ENCODE assay signal across 10 cellular contexts in genomic region chr20:38870733-38871559, GRCh38. TPM values are rescaled to one million over a fixed set of nuclear protein-coding genes. Genes with fewer than 3 reads are reported as not detected.
A peak's percentile ranks its signal among the peaks of the same experiment; 100 is the strongest.
DNase-seq lines count a peak whose midpoint lies in the region; ATAC-seq, FAIRE-seq and TF ChIP-seq lines count a peak whose summit lies in the region.
"Had no signal": no experiment of that assay in that cellular context is flagged by ENCODE, and none has a peak within 500 bp of the region (broad histone marks: within the 10 kb centered on the region; RNA-seq: fewer than 3 reads in every experiment).

No MANE protein-coding gene starts in this region.

- 25% methylated on average over 8 of the region's 12 CpGs for WGBS in A549 (ENCODE audit: missing lambda C conversion rate)

- no peak overlapping the region for H2AFZ ChIP-seq in keratinocyte (ENCODE audit: control insufficient read depth, low read length)

- H3K4me2 ChIP-seq in A549 (peak overlapping the region; percentile 57), keratinocyte (ENCODE audit: control insufficient read depth, extremely low read depth, insufficient read depth, low read depth, low read length) (no peak overlapping the region)

- dilution Hi-C loops in keratinocyte (cut with MboI; ENCODE audit: extremely low pct_ligation_motif_present, low sequenced_read_pairs), result no loop called here

- H3K9me1 ChIP-seq in keratinocyte (ENCODE audit: control insufficient read depth, extremely low read depth, insufficient read depth, low read length), result no peaks in the 10 kb centered on the region

- no peaks in the 10 kb centered on the region for H3K79me2 ChIP-seq in keratinocyte (ENCODE audit: control insufficient read depth, insufficient read depth, low read length)

- DNase-seq in A549 (ENCODE audit: low read depth in 1 of 2, low spot score in 1 of 2) (peak; percentile 49 to 58), HPDE6-E6E7 (ENCODE audit: extremely low spot score) (peak; percentile 100), keratinocyte (ENCODE audit: low read depth, low spot score) (peak; percentile 45), GF-D8 (lab: John Stamatoyannopoulos, UW) (no peak), occipital lobe (lab: John Stamatoyannopoulos, UW) (no peak)
- DNase-seq in activated CD8-positive, alpha-beta T cell treated with anti-CD3 and anti-CD28 coated beads, Interleukin-2, amount 10 ng/mL, durations not matched to agents 7 days and 5 days, result no peak
- no peak for DNase-seq in NK-92 treated with Interleukin-12 subunit alpha and Interleukin-12 subunit beta, amount 100 ng/mL, for 24 hours (lab: John Stamatoyannopoulos, UW)
- DNase-seq: retina had no signal

- POLR2A ChIA-PET in A549 (lab: Yijun Ruan, JAX), result no interaction called here
- POLR2A ChIA-PET in activated CD8-positive, alpha-beta T cell treated with anti-CD3 and anti-CD28 coated beads, Interleukin-2, amount 10 ng/mL, durations not matched to agents 7 days and 5 days (lab: Charles Lee), result interaction anchor here (1.1 to 1.2 kb wide), 2 partner anchors 27 to 64 kb away, joined by 3 to 4 read pairs; no protein-coding TSS in a partner anchor

- no peaks in the 10 kb centered on the region for H3K9me3 ChIP-seq in A549
- no peaks in the 10 kb centered on the region for H3K9me3 ChIP-seq in keratinocyte (ENCODE audit: control insufficient read depth, low read depth, low read length)

- no peak overlapping the region for H3K4me3 Mint-ChIP-seq in activated CD8-positive, alpha-beta T cell treated with anti-CD3 and anti-CD28 coated beads, Interleukin-2, amount 10 ng/mL, durations not matched to agents 7 days and 5 days

- no peaks in the 10 kb centered on the region for H3K36me3 ChIP-seq in keratinocyte (ENCODE audit: control insufficient read depth in 2 of 2, extremely low read depth in 1 of 2, insufficient read depth in 2 of 2, low read length in 2 of 2)

- ATAC-seq in A549 (peak; percentile 77), GM21526 (IDR thresholded peaks at IDR 0.05; ENCODE audit: low FRiP score, unreplicated experiment) (no peak)
- no peak for ATAC-seq in activated CD8-positive, alpha-beta T cell treated with anti-CD3 and anti-CD28 coated beads, Interleukin-2, amount 10 ng/mL, durations not matched to agents 7 days and 5 days

- H3K27ac Mint-ChIP-seq in activated CD8-positive, alpha-beta T cell treated with anti-CD3 and anti-CD28 coated beads, Interleukin-2, amount 10 ng/mL, durations not matched to agents 7 days and 5 days, result peak overlapping the region; percentile 80

- H3K4me1 Mint-ChIP-seq in activated CD8-positive, alpha-beta T cell treated with anti-CD3 and anti-CD28 coated beads, Interleukin-2, amount 10 ng/mL, durations not matched to agents 7 days and 5 days (ENCODE audit: low read depth), result peaks cover 73% of the 10 kb centered on the region

- CTCF ChIA-PET in A549 (lab: Yijun Ruan, JAX), result interaction anchor here (1.0 to 1.9 kb wide), 5 partner anchors 10 to 55 kb away, joined by 3 to 7 read pairs (median 4); partner anchors contain the start of gene FAM83D
- CTCF ChIA-PET in activated CD8-positive, alpha-beta T cell treated with anti-CD3 and anti-CD28 coated beads, Interleukin-2, amount 10 ng/mL, durations not matched to agents 7 days and 5 days (lab: Charles Lee), result interaction anchor here (0.6 to 6.1 kb wide), 5 partner anchors 21 to 71 kb away, joined by 3 to 54 read pairs (median 4); no protein-coding TSS in a partner anchor

- FAIRE-seq in A549 (lab: Jason Lieb, UNC), result no peak
- no peak for FAIRE-seq in keratinocyte (lab: Jason Lieb, UNC)
- FAIRE-seq: G401.6 had no signal

- H3K4me1 ChIP-seq in A549 (peaks cover 32% of the 10 kb centered on the region), keratinocyte (ENCODE audit: control insufficient read depth, extremely low read depth, insufficient read depth, low read length) (no peaks in the 10 kb centered on the region)

- TF ChIP-seq RAD21 in A549 (conservative IDR thresholded peaks at IDR 0.05 in 1 of 2, IDR thresholded peaks at IDR 0.05 in 1 of 2), result no peak

- H3K27me3 ChIP-seq in keratinocyte (ENCODE audit: control insufficient read depth, extremely low read depth, insufficient read depth, low read length), result peaks cover 11% of the 10 kb centered on the region

- H3K4me3 ChIP-seq in A549 (no peak overlapping the region), keratinocyte (ENCODE audit: control insufficient read depth in 2 of 3, extremely low read depth in 1 of 3, insufficient read depth in 2 of 3, low read depth in 1 of 3, low read length in 3 of 3) (no peak overlapping the region)

- no peak overlapping the region for H3K9ac ChIP-seq in keratinocyte (ENCODE audit: control insufficient read depth, extremely low read depth, insufficient read depth, low read length)

- H3K27ac ChIP-seq in A549 (peak overlapping the region; percentile 22 to 40; a peak in 1 of 6 replicates), keratinocyte (ENCODE audit: control insufficient read depth, insufficient read depth, low read length) (no peak overlapping the region)

- H3K9me3 Mint-ChIP-seq in activated CD8-positive, alpha-beta T cell treated with anti-CD3 and anti-CD28 coated beads, Interleukin-2, amount 10 ng/mL, durations not matched to agents 7 days and 5 days (ENCODE audit: insufficient read depth), result no peaks in the 10 kb centered on the region

- TF ChIP-seq CTCF in A549 (IDR thresholded peaks at IDR 0.05), result no peak
- no peak for TF ChIP-seq CTCF in keratinocyte (optimal IDR thresholded peaks at IDR 0.05 in 1 of 3, IDR thresholded peaks at IDR 0.05 in 1 of 3, conservative IDR thresholded peaks at IDR 0.05 in 1 of 3; ENCODE audit: extremely low read depth in 1 of 3, insufficient read depth in 2 of 3, low read length in 3 of 3)

- peaks cover 41% of the 10 kb centered on the region for H3K36me3 Mint-ChIP-seq in activated CD8-positive, alpha-beta T cell treated with anti-CD3 and anti-CD28 coated beads, Interleukin-2, amount 10 ng/mL, durations not matched to agents 7 days and 5 days (ENCODE audit: low read depth)

- TF ChIP-seq POLR2A in A549 (IDR thresholded peaks at IDR 0.05; ENCODE audit: low read length), result no peak

- no peaks in the 10 kb centered on the region for H3K27me3 Mint-ChIP-seq in activated CD8-positive, alpha-beta T cell treated with anti-CD3 and anti-CD28 coated beads, Interleukin-2, amount 10 ng/mL, durations not matched to agents 7 days and 5 days (ENCODE audit: low read depth)

- H4K20me1 ChIP-seq in keratinocyte (ENCODE audit: control insufficient read depth, extremely low read depth, insufficient read depth, low read length), result peaks cover 4% of the 10 kb centered on the region

- TF ChIP-seq EP300 in A549 (IDR thresholded peaks at IDR 0.05), result no peak

TF ChIP-seq in A549, 52 proteins besides CTCF, POLR2A, EP300 and RAD21:
- TF ChIP-seq MAFK (IDR thresholded peaks at IDR 0.05; ENCODE audit: partially characterized antibody) (no peak), HMGXB4 (CRISPR knock-in tag; IDR thresholded peaks at IDR 0.05; ENCODE audit: borderline replicate concordance) (no peak), BHLHE40 (IDR thresholded peaks at IDR 0.05; ENCODE audit: low read depth, low read length) (no peak)

RNA-seq across cellular contexts. Expression of gene FAM83D, which starts 55.3 kb away (rescaled TPM):
- polyA plus RNA-seq in A549 (2011; rRNA removed), result 53.5 and 57.1 TPM in 2 replicates
- 71.4 and 81.1 TPM in 2 replicates for polyA plus RNA-seq in A549 (2012; cell fraction: cytosol; rRNA removed)
- polyA plus RNA-seq in A549 (2012; cell fraction: nucleus; rRNA removed), result 79.7 and 80.4 TPM in 2 replicates
- polyA plus RNA-seq in A549 (2017; fragmentation: RNase III; extraction: RNeasy Plus Mini Kit Qiagen cat#74134 plus additional on column Dnase treatment), result 53.4 to 59.5 TPM (median 58.3 TPM) in 3 replicates
- 36.8 and 39.8 TPM in 2 replicates for polyA minus RNA-seq in A549 (2011; rRNA and poly(A)+ RNA removed)
- 10 to 100 TPM; 24.9 to 25.6 TPM for total RNA-seq in activated CD8-positive, alpha-beta T cell treated with anti-CD3 and anti-CD28 coated beads, Interleukin-2, amount 10 ng/mL, durations not matched to agents 7 days and 5 days
- polyA plus RNA-seq in keratinocyte, result 8.5 to 33.1 TPM (median 32.1 TPM) in 3 replicates
- polyA plus RNA-seq in keratinocyte (2011; ENCODE audit: low read depth), result 1.2 TPM
- 11.3 and 17.1 TPM in 2 replicates for polyA plus RNA-seq in keratinocyte (2011; cell fraction: cytosol; rRNA removed)
- polyA plus RNA-seq in keratinocyte (2011; cell fraction: nucleus; rRNA removed), result 12.3 and 13.2 TPM in 2 replicates
- polyA plus RNA-seq in keratinocyte (2012; ENCODE audit: low replicate concordance), result 0.97 and 19.3 TPM in 2 replicates
- 5.9 to 26.8 TPM (median 19.0 TPM) in 3 replicates for polyA minus RNA-seq in keratinocyte
- polyA minus RNA-seq in keratinocyte (2011; cell fraction: cytosol; rRNA and poly(A)+ RNA removed), result 8.1 TPM
- polyA minus RNA-seq in keratinocyte (2011; cell fraction: nucleus; rRNA and poly(A)+ RNA removed), result 5.5 and 6.3 TPM in 2 replicates
- total RNA-seq in occipital lobe, result 1.7 TPM

Comparison
In these comparisons a context has a peak if more than half of its experiments do, and no peak if none do; other contexts are left out.
1. ATAC-seq: peak in A549 (2 of 2); none in activated CD8-positive, alpha-beta T cell treated with anti-CD3 and anti-CD28 coated beads, Interleukin-2, amount 10 ng/mL, durations not matched to agents 7 days and 5 days (single experiment) and GM21526 (single experiment).
2. DNase-seq: peak in A549 (2 of 2), HPDE6-E6E7 (single experiment) and keratinocyte (single experiment); none in activated CD8-positive, alpha-beta T cell treated with anti-CD3 and anti-CD28 coated beads, Interleukin-2, amount 10 ng/mL, durations not matched to agents 7 days and 5 days (single experiment), GF-D8 (single experiment), occipital lobe (single experiment) and NK-92 treated with Interleukin-12 subunit alpha and Interleukin-12 subunit beta, amount 100 ng/mL, for 24 hours (single experiment).